In the genomic region with DNA sequence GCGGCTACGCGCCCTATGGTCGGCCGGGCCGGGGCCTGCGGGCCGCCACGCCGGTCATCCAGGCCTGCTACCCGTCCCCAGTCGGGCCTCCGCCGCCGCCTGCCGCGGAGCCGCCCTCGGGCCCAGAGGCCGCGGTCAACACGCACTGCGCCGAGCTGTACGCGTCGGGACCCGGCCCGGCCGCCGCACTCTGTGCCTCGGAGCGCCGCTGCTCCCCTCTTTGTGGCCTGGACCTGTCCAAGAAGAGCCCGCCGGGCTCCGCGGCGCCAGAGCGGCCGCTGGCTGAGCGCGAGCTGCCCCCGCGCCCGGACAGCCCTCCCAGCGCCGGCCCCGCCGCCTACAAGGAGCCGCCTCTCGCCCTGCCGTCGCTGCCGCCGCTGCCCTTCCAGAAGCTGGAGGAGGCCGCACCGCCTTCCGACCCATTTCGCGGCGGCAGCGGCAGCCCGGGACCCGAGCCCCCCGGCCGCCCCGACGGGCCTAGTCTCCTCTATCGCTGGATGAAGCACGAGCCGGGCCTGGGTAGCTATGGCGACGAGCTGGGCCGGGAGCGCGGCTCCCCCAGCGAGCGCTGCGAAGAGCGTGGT, we compare ENCODE assay signal across 1 cellular context.
TF ChIP-seq lines count a peak whose summit lies in the region.

No MANE protein-coding gene starts in this region.

TF ChIP-seq in IMR-90, 13 proteins besides CTCF, POLR2A, EP300 and RAD21:
- TF ChIP-seq SMC3 (IDR thresholded peaks at IDR 0.05; ENCODE audit: low read depth, low read length) (no peak), MAFK (IDR thresholded peaks at IDR 0.05; ENCODE audit: low read depth, low read length) (no peak), BHLHE40 (IDR thresholded peaks at IDR 0.05; ENCODE audit: low read depth, low read length) (no peak), MAZ (IDR thresholded peaks at IDR 0.05; ENCODE audit: borderline replicate concordance, low read depth, low read length) (no peak), RFX5 (IDR thresholded peaks at IDR 0.05; ENCODE audit: low read depth, low read length) (no peak), CEBPB (IDR thresholded peaks at IDR 0.05; ENCODE audit: low read depth, low read length) (no peak), RCOR1 (IDR thresholded peaks at IDR 0.05; ENCODE audit: insufficient replicate concordance, low read length) (no peak), NFE2L2 (IDR thresholded peaks at IDR 0.05; ENCODE audit: low read depth, low read length) (no peak)
